In genomic region chr7:85776691-85777363, GRCh38 we compare ENCODE assay signal across 13 cellular contexts.
"Had no signal": no experiment of that assay in that cellular context is flagged by ENCODE, and none has a peak within 500 bp of the region (broad histone marks: within the 10 kb centered on the region; RNA-seq: fewer than 3 reads in every experiment).

No MANE protein-coding gene starts in this region.

- H3K4me1 ChIP-seq: heart left ventricle, prostate gland, sigmoid colon had no signal

- H3K27ac Mint-ChIP-seq: activated naive CD4-positive, alpha-beta T cell treated with anti-CD3 and anti-CD28 coated beads, Interleukin-2, amount 50 U/mL, for 24 hours; naive thymus-derived CD4-positive, alpha-beta T cell; stimulated activated naive B cell treated with anti-CD40 and anti-IgM and Interleukin-4, amounts not matched to agents 10 μg/mL and 1 μg/mL and 100 μg/mL, for 72 hours; type B pancreatic cell had no signal

- DNase-seq: activated CD4-positive, alpha-beta T cell treated with anti-CD3 and anti-CD28 coated beads for 4 hours; anterior cingulate cortex; dermis blood vessel endothelial cell; foreskin melanocyte; heart left ventricle; naive thymus-derived CD4-positive, alpha-beta T cell; sigmoid colon; stimulated activated CD4-positive, alpha-beta T cell treated with anti-CD3 and anti-CD28 coated beads, Interleukin-2, amount 100 ng/mL, for 24 hours; stimulated activated naive B cell treated with anti-CD40 and anti-IgM and Interleukin-4, amounts not matched to agents 10 μg/mL and 1 μg/mL and 100 μg/mL, for 72 hours; WERI-Rb-1 had no signal

- H3K27ac ChIP-seq: heart left ventricle, prostate gland, sigmoid colon, WERI-Rb-1 had no signal

- H3K36me3 ChIP-seq: heart left ventricle, prostate gland, sigmoid colon, WERI-Rb-1 had no signal

- H3K27me3 Mint-ChIP-seq: activated naive CD4-positive, alpha-beta T cell treated with anti-CD3 and anti-CD28 coated beads, Interleukin-2, amount 50 U/mL, for 24 hours; naive thymus-derived CD4-positive, alpha-beta T cell; stimulated activated naive B cell treated with anti-CD40 and anti-IgM and Interleukin-4, amounts not matched to agents 10 μg/mL and 1 μg/mL and 100 μg/mL, for 72 hours; type B pancreatic cell had no signal

- H3K9me3 Mint-ChIP-seq: stimulated activated naive B cell treated with anti-CD40 and anti-IgM and Interleukin-4, amounts not matched to agents 10 μg/mL and 1 μg/mL and 100 μg/mL, for 72 hours; type B pancreatic cell had no signal

- H3K27me3 ChIP-seq: heart left ventricle, sigmoid colon had no signal

- H3K9me3 ChIP-seq: heart left ventricle, prostate gland, sigmoid colon had no signal

- H3K36me3 Mint-ChIP-seq: activated naive CD4-positive, alpha-beta T cell treated with anti-CD3 and anti-CD28 coated beads, Interleukin-2, amount 50 U/mL, for 24 hours; naive thymus-derived CD4-positive, alpha-beta T cell; stimulated activated naive B cell treated with anti-CD40 and anti-IgM and Interleukin-4, amounts not matched to agents 10 μg/mL and 1 μg/mL and 100 μg/mL, for 72 hours; type B pancreatic cell had no signal

- H3K4me1 Mint-ChIP-seq: activated naive CD4-positive, alpha-beta T cell treated with anti-CD3 and anti-CD28 coated beads, Interleukin-2, amount 50 U/mL, for 24 hours; naive thymus-derived CD4-positive, alpha-beta T cell; stimulated activated naive B cell treated with anti-CD40 and anti-IgM and Interleukin-4, amounts not matched to agents 10 μg/mL and 1 μg/mL and 100 μg/mL, for 72 hours had no signal

- H3K4me3 Mint-ChIP-seq: activated naive CD4-positive, alpha-beta T cell treated with anti-CD3 and anti-CD28 coated beads, Interleukin-2, amount 50 U/mL, for 24 hours; naive thymus-derived CD4-positive, alpha-beta T cell; stimulated activated naive B cell treated with anti-CD40 and anti-IgM and Interleukin-4, amounts not matched to agents 10 μg/mL and 1 μg/mL and 100 μg/mL, for 72 hours; type B pancreatic cell had no signal

- H3K4me3 ChIP-seq: heart left ventricle, prostate gland, sigmoid colon had no signal

- ATAC-seq: heart left ventricle; naive thymus-derived CD4-positive, alpha-beta T cell; stimulated activated naive B cell treated with anti-CD40 and anti-IgM and Interleukin-4, amounts not matched to agents 10 μg/mL and 1 μg/mL and 100 μg/mL, for 72 hours had no signal
